In genomic region chr7:64653721-64654401, GRCh38 we compare ENCODE assay signal across 26 cellular contexts.
"Had no signal": no experiment of that assay in that cellular context is flagged by ENCODE, and none has a peak within 500 bp of the region (broad histone marks: within the 10 kb centered on the region; RNA-seq: fewer than 3 reads in every experiment).

No MANE protein-coding gene starts in this region.

- H3K36me3 Mint-ChIP-seq: activated CD4-positive, alpha-beta memory T cell treated with anti-CD3 and anti-CD28 coated beads for 36 hours; activated naive CD4-positive, alpha-beta T cell treated with anti-CD3 and anti-CD28 coated beads, Interleukin-2, amount 50 U/mL, for 24 hours; stimulated activated memory B cell treated with anti-CD40 and anti-IgM and Interleukin-4, amounts not matched to agents 10 μg/mL and 1 μg/mL and 100 μg/mL, for 72 hours had no signal

- H3K27ac Mint-ChIP-seq: activated CD4-positive, alpha-beta memory T cell treated with anti-CD3 and anti-CD28 coated beads for 36 hours; activated CD4-positive, alpha-beta T cell treated with anti-CD3 and anti-CD28 coated beads, Interleukin-2, amount 10 ng/mL, durations not matched to agents 24 days and 14 days; activated naive CD4-positive, alpha-beta T cell treated with anti-CD3 and anti-CD28 coated beads, Interleukin-2, amount 50 U/mL, for 24 hours; activated naive CD8-positive, alpha-beta T cell treated with anti-CD3 and anti-CD28 coated beads, Interleukin-2, amount 50 U/mL, for 24 hours; activated T-cell treated with anti-CD3 and anti-CD28 coated beads, Interleukin-2, amount 50 U/mL, for 24 hours; activated T-helper 17 cell treated with anti-CD3 and anti-CD28 coated beads, Interleukin-2, amount 50 U/mL, for 72 hours; dendritic cell treated with granulocyte-macrophage colony-stimulating factor and Interleukin-4, amounts not matched to agents 40 ng/mL and 50 ng/mL, for 4 days; endodermal cell; naive thymus-derived CD8-positive, alpha-beta T cell; stimulated activated memory B cell treated with anti-CD40 and anti-IgM and Interleukin-4, amounts not matched to agents 10 μg/mL and 1 μg/mL and 100 μg/mL, for 72 hours; stimulated activated naive CD8-positive, alpha-beta T cell treated with anti-CD3 and anti-CD28 coated beads, Interleukin-15, amount 100 ng/mL, for 72 hours had no signal

- ATAC-seq: activated naive CD8-positive, alpha-beta T cell treated with anti-CD3 and anti-CD28 coated beads, Interleukin-2, amount 50 U/mL, for 24 hours; activated T-helper 17 cell treated with anti-CD3 and anti-CD28 coated beads, Interleukin-2, amount 50 U/mL, for 72 hours; left lung; lower lobe of right lung; naive thymus-derived CD8-positive, alpha-beta T cell; right cardiac atrium; stimulated activated memory B cell treated with anti-CD40 and anti-IgM and Interleukin-4, amounts not matched to agents 10 μg/mL and 1 μg/mL and 100 μg/mL, for 72 hours; stimulated activated naive CD8-positive, alpha-beta T cell treated with anti-CD3 and anti-CD28 coated beads, Interleukin-15, amount 100 ng/mL, for 72 hours had no signal

- H3K4me3 Mint-ChIP-seq: activated CD4-positive, alpha-beta memory T cell treated with anti-CD3 and anti-CD28 coated beads for 36 hours; activated CD4-positive, alpha-beta T cell treated with anti-CD3 and anti-CD28 coated beads, Interleukin-2, amount 10 ng/mL, durations not matched to agents 24 days and 14 days; activated naive CD4-positive, alpha-beta T cell treated with anti-CD3 and anti-CD28 coated beads, Interleukin-2, amount 50 U/mL, for 24 hours; activated naive CD8-positive, alpha-beta T cell treated with anti-CD3 and anti-CD28 coated beads, Interleukin-2, amount 50 U/mL, for 24 hours; activated T-cell treated with anti-CD3 and anti-CD28 coated beads, Interleukin-2, amount 50 U/mL, for 24 hours; activated T-helper 17 cell treated with anti-CD3 and anti-CD28 coated beads, Interleukin-2, amount 50 U/mL, for 72 hours; dendritic cell treated with granulocyte-macrophage colony-stimulating factor and Interleukin-4, amounts not matched to agents 40 ng/mL and 50 ng/mL, for 4 days; endodermal cell; naive thymus-derived CD8-positive, alpha-beta T cell; neural crest cell; stimulated activated memory B cell treated with anti-CD40 and anti-IgM and Interleukin-4, amounts not matched to agents 10 μg/mL and 1 μg/mL and 100 μg/mL, for 72 hours; stimulated activated naive CD8-positive, alpha-beta T cell treated with anti-CD3 and anti-CD28 coated beads, Interleukin-15, amount 100 ng/mL, for 72 hours had no signal

- DNase-seq: activated CD4-positive, alpha-beta memory T cell treated with anti-CD3 and anti-CD28 coated beads for 36 hours; activated CD4-positive, alpha-beta T cell treated with anti-CD3 and anti-CD28 coated beads, Interleukin-2, amount 10 ng/mL, durations not matched to agents 24 days and 14 days; activated CD4-positive, CD25-positive, alpha-beta regulatory T cell treated with anti-CD3 and anti-CD28 coated beads, Interleukin-2, amount 50 U/mL, for 72 hours; activated CD8-positive, alpha-beta memory T cell treated with anti-CD3 and anti-CD28 coated beads, Interleukin-2, amount 50 U/mL, for 48 hours; activated naive CD8-positive, alpha-beta T cell treated with anti-CD3 and anti-CD28 coated beads, Interleukin-2, amount 50 U/mL, for 24 hours; activated T-cell treated with anti-CD3 and anti-CD28 coated beads, Interleukin-2, amount 50 U/mL, for 24 hours; central memory CD4-positive, alpha-beta T cell; endodermal cell; kidney glomerular epithelial cell; left lung; lower lobe of right lung; mesenchymal stem cell; naive thymus-derived CD8-positive, alpha-beta T cell; occipital lobe; right cardiac atrium; stimulated activated CD4-positive, alpha-beta T cell treated with anti-CD3 and anti-CD28 coated beads, Interleukin-12 subunit alpha, Interleukin-12 subunit beta, amount 100 ng/mL, for 4 hours; stimulated activated CD4-positive, alpha-beta T cell treated with anti-CD3 and anti-CD28 coated beads, Interleukin-4, amount 100 ng/mL, for 1 hour; stimulated activated naive CD8-positive, alpha-beta T cell treated with anti-CD3 and anti-CD28 coated beads, Interleukin-15, amount 100 ng/mL, for 72 hours; substantia nigra; T-helper 2 cell; tibial artery had no signal

- H3K27me3 Mint-ChIP-seq: activated CD4-positive, alpha-beta memory T cell treated with anti-CD3 and anti-CD28 coated beads for 36 hours; activated CD4-positive, alpha-beta T cell treated with anti-CD3 and anti-CD28 coated beads, Interleukin-2, amount 10 ng/mL, durations not matched to agents 24 days and 14 days; activated naive CD4-positive, alpha-beta T cell treated with anti-CD3 and anti-CD28 coated beads, Interleukin-2, amount 50 U/mL, for 24 hours; activated naive CD8-positive, alpha-beta T cell treated with anti-CD3 and anti-CD28 coated beads, Interleukin-2, amount 50 U/mL, for 24 hours; activated T-cell treated with anti-CD3 and anti-CD28 coated beads, Interleukin-2, amount 50 U/mL, for 24 hours; activated T-helper 17 cell treated with anti-CD3 and anti-CD28 coated beads, Interleukin-2, amount 50 U/mL, for 72 hours; dendritic cell treated with granulocyte-macrophage colony-stimulating factor and Interleukin-4, amounts not matched to agents 40 ng/mL and 50 ng/mL, for 4 days; naive thymus-derived CD8-positive, alpha-beta T cell; stimulated activated memory B cell treated with anti-CD40 and anti-IgM and Interleukin-4, amounts not matched to agents 10 μg/mL and 1 μg/mL and 100 μg/mL, for 72 hours; stimulated activated naive CD8-positive, alpha-beta T cell treated with anti-CD3 and anti-CD28 coated beads, Interleukin-15, amount 100 ng/mL, for 72 hours had no signal

- H3K9me3 Mint-ChIP-seq: activated CD4-positive, alpha-beta memory T cell treated with anti-CD3 and anti-CD28 coated beads for 36 hours; activated naive CD4-positive, alpha-beta T cell treated with anti-CD3 and anti-CD28 coated beads, Interleukin-2, amount 50 U/mL, for 24 hours; activated T-cell treated with anti-CD3 and anti-CD28 coated beads, Interleukin-2, amount 50 U/mL, for 24 hours; activated T-helper 17 cell treated with anti-CD3 and anti-CD28 coated beads, Interleukin-2, amount 50 U/mL, for 72 hours; stimulated activated naive CD8-positive, alpha-beta T cell treated with anti-CD3 and anti-CD28 coated beads, Interleukin-15, amount 100 ng/mL, for 72 hours had no signal

- H3K4me1 Mint-ChIP-seq: activated CD4-positive, alpha-beta T cell treated with anti-CD3 and anti-CD28 coated beads, Interleukin-2, amount 10 ng/mL, durations not matched to agents 24 days and 14 days; activated naive CD4-positive, alpha-beta T cell treated with anti-CD3 and anti-CD28 coated beads, Interleukin-2, amount 50 U/mL, for 24 hours; activated naive CD8-positive, alpha-beta T cell treated with anti-CD3 and anti-CD28 coated beads, Interleukin-2, amount 50 U/mL, for 24 hours; activated T-helper 17 cell treated with anti-CD3 and anti-CD28 coated beads, Interleukin-2, amount 50 U/mL, for 72 hours; endodermal cell; naive thymus-derived CD8-positive, alpha-beta T cell; neural crest cell; stimulated activated memory B cell treated with anti-CD40 and anti-IgM and Interleukin-4, amounts not matched to agents 10 μg/mL and 1 μg/mL and 100 μg/mL, for 72 hours; stimulated activated naive CD8-positive, alpha-beta T cell treated with anti-CD3 and anti-CD28 coated beads, Interleukin-15, amount 100 ng/mL, for 72 hours had no signal
